19 cellular contexts compared by ENCODE assay signal in genomic region chr12:118107694-118108093, GRCh38.
"Had no signal": no experiment of that assay in that cellular context is flagged by ENCODE, and none has a peak within 500 bp of the region (broad histone marks: within the 10 kb centered on the region; RNA-seq: fewer than 3 reads in every experiment).

No MANE protein-coding gene starts in this region.

- FAIRE-seq: astrocyte, bronchial epithelial cell, frontal cortex had no signal

- H3K27me3 ChIP-seq: brain microvascular endothelial cell, dorsolateral prefrontal cortex had no signal

- H3K36me3 ChIP-seq: brain microvascular endothelial cell had no signal

- H3K27ac ChIP-seq: brain microvascular endothelial cell, coronary artery, dorsolateral prefrontal cortex had no signal

- H3K4me3 ChIP-seq: coronary artery, dorsolateral prefrontal cortex had no signal

- DNase-seq: activated B cell treated with CpG ODN at 0.5 μM for 24 hours; activated CD4-positive, alpha-beta T cell treated with anti-CD3 and anti-CD28 coated beads, Interleukin-2, amount 50 U/mL, for 1 hour; activated CD8-positive, alpha-beta memory T cell treated with anti-CD3 and anti-CD28 coated beads for 24 hours; activated effector memory CD4-positive, alpha-beta T cell treated with Interleukin-2 at 50 U/mL for 16 hours; activated gamma-delta T cell treated with Interleukin-2 at 50 U/mL for 16 hours; activated naive CD4-positive, alpha-beta T cell treated with anti-CD3 and anti-CD28 coated beads, Interleukin-2, amount 50 U/mL, for 16 hours; activated naive CD4-positive, alpha-beta T cell treated with Interleukin-2 at 50 U/mL for 16 hours; activated T-cell treated with anti-CD3 and anti-CD28 coated beads, Interleukin-2, amount 50 U/mL, for 4 hours; amniotic stem cell; anterior cingulate cortex; dorsolateral prefrontal cortex; effector memory CD4-positive, alpha-beta T cell; endodermal cell; head of caudate nucleus had no signal
